Comparison of ENCODE assay signal across 21 cellular contexts in the genomic region with DNA sequence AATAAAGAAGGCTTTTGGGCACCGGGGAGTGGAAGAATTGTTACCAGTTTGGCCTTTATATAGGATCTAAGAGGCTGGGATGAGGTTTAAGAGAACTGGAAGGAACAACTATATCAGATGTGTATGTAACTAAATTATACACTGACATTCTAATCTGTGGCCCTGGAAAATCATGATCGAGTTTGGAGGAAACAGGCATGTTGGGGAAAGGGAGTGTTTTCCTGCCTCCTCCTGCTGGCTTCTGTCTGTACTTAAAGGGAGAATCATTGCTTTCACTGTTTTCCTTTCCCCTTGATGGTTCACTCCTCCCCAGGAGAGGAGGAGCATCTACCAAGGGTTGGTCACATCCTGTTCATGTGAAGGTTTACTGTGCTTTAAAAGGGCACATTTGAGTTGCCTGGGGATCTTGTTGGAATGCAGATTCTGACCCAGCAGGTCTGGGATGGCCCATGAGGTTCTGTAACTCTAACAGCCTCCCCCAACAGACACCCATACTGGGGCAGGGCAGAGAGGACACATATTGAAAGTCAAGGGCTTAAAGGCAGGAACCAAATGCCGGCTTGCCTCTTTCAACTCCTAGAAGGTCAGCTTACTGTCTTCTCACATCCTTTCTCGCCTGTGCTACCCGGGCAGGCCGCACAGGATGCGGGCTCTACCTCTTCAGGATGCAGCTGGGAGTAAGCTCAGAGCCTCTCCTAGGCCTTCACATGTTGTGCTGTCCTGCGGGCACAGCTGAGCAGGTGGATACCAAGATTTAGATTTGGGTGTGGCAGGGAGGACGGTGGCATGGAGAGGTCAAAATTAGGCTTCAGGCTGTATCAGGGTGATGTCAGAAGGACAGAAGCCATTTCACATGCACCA.
DNase-seq lines count a peak whose midpoint lies in the region; FAIRE-seq and TF ChIP-seq lines count a peak whose summit lies in the region.
"Had no signal": no experiment of that assay in that cellular context is flagged by ENCODE, and none has a peak within 500 bp of the region (broad histone marks: within the 10 kb centered on the region; RNA-seq: fewer than 3 reads in every experiment).

No MANE protein-coding gene starts in this region.

- 0 out of 2 replicates have a peak, but pooled peaks cover 4% of the 10 kb centered on the region for H3F3A ChIP-seq in MM.1S (ENCODE audit: insufficient read depth, low read length)

- 69 to 70% methylated on average over 9 of the region's 9 CpGs for WGBS in sigmoid colon, 2 donors

- H3K36me3 ChIP-seq in MM.1S (replicated peaks; ENCODE audit: insufficient read depth, low read length) (no peaks in the 10 kb centered on the region), sigmoid colon (peaks cover 0 to 22% (median 3%) of the 10 kb centered on the region in 4 donors), MG63 (peaks cover 13% of the 10 kb centered on the region)
- H3K36me3 ChIP-seq: adrenal gland, BE2C, pancreas, transverse colon had no signal

- FAIRE-seq in GM12892 (lab: Jason Lieb, UNC), result peak; percentile 58
- FAIRE-seq: G401.6, pancreas, TTC549 had no signal

- no peaks in the 10 kb centered on the region for H3K9me2 ChIP-seq in MM.1S (replicated peaks; ENCODE audit: insufficient read depth, low read length)

- DNase-seq in GM12892 (ENCODE audit: insufficient read length) (no peak), MM.1S (peak; percentile 73), fibroblast of peridontal ligament (ENCODE audit: extremely low read depth) (peak; percentile 32), sigmoid colon (no peak), MG63 (no peak)
- DNase-seq in stimulated activated CD4-positive, alpha-beta T cell treated with anti-CD3 and anti-CD28 coated beads, Interleukin-12 subunit alpha, Interleukin-12 subunit beta, amount 100 ng/mL, for 4 hours, result no peak
- no peak for DNase-seq in activated naive CD4-positive, alpha-beta T cell (lab: John Stamatoyannopoulos, UW)
- DNase-seq: activated CD4-positive, alpha-beta T cell treated with anti-CD3 and anti-CD28 coated beads for 48 hours; activated effector memory CD4-positive, alpha-beta T cell treated with anti-CD3 and anti-CD28 coated beads, Interleukin-2, amount 50 U/mL, for 16 hours; adrenal gland; BE2C; NCI-H1105 treated with DMSO at 0.1 percent for 48 hours; NCI-H526 treated with DMSO at 0.1 percent for 48 hours; pancreas; right lobe of liver; stimulated activated naive CD4-positive, alpha-beta T cell; transverse colon had no signal

- no peak overlapping the region for H3K4me2 ChIP-seq in MM.1S (ENCODE audit: low read depth, low read length)
- H3K4me2 ChIP-seq: KMS-11 had no signal

- TF ChIP-seq EP300 in sigmoid colon (IDR thresholded peaks at IDR 0.05), result no peak

- H3K27me3 ChIP-seq in MM.1S (replicated peaks; ENCODE audit: insufficient read depth, low read length) (no peaks in the 10 kb centered on the region), sigmoid colon (no peaks in the 10 kb centered on the region), MG63 (no peaks in the 10 kb centered on the region)
- H3K27me3 ChIP-seq: adrenal gland, BE2C, pancreas, right lobe of liver, transverse colon had no signal

- TF ChIP-seq POLR2A in GM12892 (IDR thresholded peaks at IDR 0.05; ENCODE audit: low read depth, low read length) (no peak), sigmoid colon (IDR thresholded peaks at IDR 0.05) (no peak)

- TF ChIP-seq CTCF in MM.1S (IDR thresholded peaks at IDR 0.05; ENCODE audit: low read length) (no peak), sigmoid colon (IDR thresholded peaks at IDR 0.05) (no peak)

- H3K27ac ChIP-seq in MM.1S (ENCODE audit: low read length), result peak overlapping the region; percentile 43; the same call in 1 of the 2 replicates
- peak overlapping the region in 3 of 4 donors; percentile 10 to 44 (median 21) for H3K27ac ChIP-seq in sigmoid colon
- H3K27ac ChIP-seq: adrenal gland, KMS-11, pancreas, right lobe of liver had no signal

- H3K9ac ChIP-seq in MM.1S (ENCODE audit: low read length), result no peak overlapping the region
- H3K9ac ChIP-seq: KMS-11 had no signal

- H4K20me1 ChIP-seq in MM.1S (ENCODE audit: insufficient read depth, low read length), result no peaks in the 10 kb centered on the region

- H3K4me3 ChIP-seq in MM.1S (ENCODE audit: low read length), result no peak overlapping the region
- H3K4me3 ChIP-seq in sigmoid colon, result no peak overlapping the region
- H3K4me3 ChIP-seq in MG63, result no peak overlapping the region
- H3K4me3 ChIP-seq: adrenal gland, lung, pancreas, right lobe of liver, transverse colon had no signal

- no peaks in the 10 kb centered on the region for H3K79me2 ChIP-seq in MM.1S (ENCODE audit: low read length)

- H3K4me1 ChIP-seq in MM.1S (ENCODE audit: low read length) (0 out of 2 replicates have a peak, but pooled peaks cover 11% of the 10 kb centered on the region), sigmoid colon (peaks cover 0 to 35% (median 30%) of the 10 kb centered on the region in 4 donors)
- H3K4me1 ChIP-seq: adrenal gland, BE2C, pancreas, right lobe of liver had no signal

- intact Hi-C loops in sigmoid colon (cut with DNase I), result no loop called here

- no peaks in the 10 kb centered on the region for H3K9me3 ChIP-seq in MM.1S (replicated peaks; ENCODE audit: insufficient read depth, low read length)
- H3K9me3 ChIP-seq in sigmoid colon, result no peaks in the 10 kb centered on the region
- H3K9me3 ChIP-seq in MG63, result no peaks in the 10 kb centered on the region
- H3K9me3 ChIP-seq: adrenal gland, BE2C, pancreas, right lobe of liver, transverse colon had no signal

- H2AFZ ChIP-seq in MM.1S (ENCODE audit: low read length), result 0 out of 2 replicates have a peak overlapping the region, but pooled peaks have one; percentile 11

Comparison
In these comparisons a context has a peak if more than half of its experiments do, and no peak if none do; other contexts are left out.
1. DNase-seq: peak in MM.1S (single experiment) and fibroblast of peridontal ligament (single experiment); none in GM12892 (single experiment), sigmoid colon (single experiment), MG63 (single experiment), stimulated activated CD4-positive, alpha-beta T cell treated with anti-CD3 and anti-CD28 coated beads, Interleukin-12 subunit alpha, Interleukin-12 subunit beta, amount 100 ng/mL, for 4 hours (single experiment) and activated naive CD4-positive, alpha-beta T cell (0 of 4).